9 cellular contexts compared by ENCODE assay signal in the genomic region with DNA sequence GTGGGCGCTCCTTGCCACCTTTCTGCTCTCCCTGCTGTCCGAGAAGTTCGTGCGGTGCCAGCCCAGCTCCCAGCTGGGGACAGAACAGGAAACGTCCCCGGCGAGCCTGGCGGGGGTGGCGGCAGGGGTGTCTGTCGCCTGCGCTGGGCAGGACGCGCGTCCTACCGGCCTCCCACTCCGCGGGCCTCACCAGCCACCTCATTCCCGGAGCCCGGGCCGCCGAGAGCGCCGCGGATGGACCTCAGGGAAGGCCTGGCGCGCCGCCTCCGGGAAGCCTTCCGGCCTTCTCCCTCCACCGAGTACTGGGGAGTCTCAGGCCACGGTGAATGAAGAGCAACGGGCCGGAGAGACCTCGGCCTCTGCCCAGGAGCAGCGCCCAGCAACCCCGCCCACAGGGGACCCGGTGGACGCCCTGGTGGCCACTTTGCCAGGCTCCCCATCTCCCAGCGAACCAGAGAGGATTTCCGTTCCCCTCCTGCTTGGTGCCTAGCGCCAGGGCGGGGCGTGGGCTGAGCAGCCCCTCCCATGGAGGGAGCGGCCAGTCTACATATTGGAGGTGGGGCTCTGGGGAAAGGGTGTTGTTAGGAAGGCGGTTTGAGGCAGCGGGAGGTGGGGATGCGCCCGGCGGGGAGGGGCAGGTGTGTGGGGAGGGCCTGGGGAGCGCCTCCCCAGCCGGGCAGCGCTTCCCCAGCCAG. TPM values are rescaled to one million over a fixed set of nuclear protein-coding genes. Genes with fewer than 3 reads are reported as not detected.
DNase-seq lines count a peak whose midpoint lies in the region; ATAC-seq and TF ChIP-seq lines count a peak whose summit lies in the region.
"Had no signal": no experiment of that assay in that cellular context is flagged by ENCODE, and none has a peak within 500 bp of the region (broad histone marks: within the 10 kb centered on the region; RNA-seq: fewer than 3 reads in every experiment).

No MANE protein-coding gene starts in this region.

- no peaks in the 10 kb centered on the region for H4K20me1 ChIP-seq in OCI-LY3 (ENCODE audit: insufficient read depth, low read length)

- no peaks in the 10 kb centered on the region for H3K9me3 ChIP-seq in OCI-LY3 (ENCODE audit: insufficient read depth, low read length)
- H3K9me3 ChIP-seq in esophagus squamous epithelium: no peaks in the 10 kb centered on the region
- H3K9me3 ChIP-seq: SJCRH30 had no signal

- H3K27ac ChIP-seq in C4-2B (peak overlapping the region; percentile 92), OCI-LY3 (ENCODE audit: low read length) (peak overlapping the region; percentile 99), esophagus squamous epithelium (peak overlapping the region; percentile 89 to 98 (median 97))
- H3K27ac ChIP-seq: SJCRH30 had no signal

- H3K4me3 ChIP-seq in OCI-LY3 (ENCODE audit: low read length) (peak overlapping the region; percentile 80), esophagus squamous epithelium (peak overlapping the region; percentile 36 to 78 (median 57))
- H3K4me3 ChIP-seq: SJCRH30 had no signal

- H2AFZ ChIP-seq in OCI-LY3 (ENCODE audit: low read depth, low read length): no peak overlapping the region

- H3K4me3 Mint-ChIP-seq in activated T-cell treated with anti-CD3 and anti-CD28 coated beads, Interleukin-2, amount 50 U/mL, for 72 hours: peak overlapping the region; percentile 94
- H3K4me3 Mint-ChIP-seq in naive B cell: peak overlapping the region; percentile 83 to 97 (median 92)

- peak; percentile 28 for ATAC-seq in GM19372 (IDR thresholded peaks at IDR 0.05; ENCODE audit: low read depth, unreplicated experiment)
- peak; percentile 21 for ATAC-seq in HG03565 (IDR thresholded peaks at IDR 0.05; ENCODE audit: unreplicated experiment)
- ATAC-seq in activated T-cell treated with anti-CD3 and anti-CD28 coated beads, Interleukin-2, amount 50 U/mL, for 72 hours (replicated peaks in 1 of 2): peak; percentile 56 to 61
- ATAC-seq in naive B cell (ENCODE audit: low read depth in 2 of 2): peak; percentile 33 to 35

- TF ChIP-seq POLR2A in esophagus squamous epithelium (IDR thresholded peaks at IDR 0.05): peak in 1 of 4 donors; percentile 71

- no peaks in the 10 kb centered on the region for H3K27me3 ChIP-seq in OCI-LY3 (ENCODE audit: low read depth, low read length)
- peaks cover 0 to 11% (median 0%) of the 10 kb centered on the region in 4 donors for H3K27me3 ChIP-seq in esophagus squamous epithelium

- peak overlapping the region; percentile 98 for H3K9ac ChIP-seq in OCI-LY3 (ENCODE audit: low read length)

- H3K27me3 Mint-ChIP-seq in activated T-cell treated with anti-CD3 and anti-CD28 coated beads, Interleukin-2, amount 50 U/mL, for 72 hours (ENCODE audit: low read depth): no peaks in the 10 kb centered on the region
- peaks cover 0 to 5% (median 0%) of the 10 kb centered on the region in 3 donors for H3K27me3 Mint-ChIP-seq in naive B cell

- H3K9me3 Mint-ChIP-seq in activated T-cell treated with anti-CD3 and anti-CD28 coated beads, Interleukin-2, amount 50 U/mL, for 72 hours: no peaks in the 10 kb centered on the region
- H3K9me3 Mint-ChIP-seq in naive B cell: no peaks in the 10 kb centered on the region

- peaks cover 40% of the 10 kb centered on the region for H3K4me1 ChIP-seq in OCI-LY3 (ENCODE audit: low read length)
- H3K4me1 ChIP-seq in esophagus squamous epithelium: peaks cover 54 to 83% (median 54%) of the 10 kb centered on the region in 3 donors

- H3K4me2 ChIP-seq in OCI-LY3 (ENCODE audit: low read length): peak overlapping the region; percentile 89

- peaks cover 18% of the 10 kb centered on the region for H3K4me1 Mint-ChIP-seq in activated T-cell treated with anti-CD3 and anti-CD28 coated beads, Interleukin-2, amount 50 U/mL, for 72 hours (ENCODE audit: low read depth)
- H3K4me1 Mint-ChIP-seq in naive B cell: peaks cover 15 to 39% (median 29%) of the 10 kb centered on the region in 3 donors

- 0% methylated on average over 8 of the region's 52 CpGs; no CpG with 5 or more reads in 1 of the 2 donors for whole genome bisulfite sequencing in esophagus squamous epithelium, 2 donors

- DNase-seq in activated T-cell treated with anti-CD3 and anti-CD28 coated beads, Interleukin-2, amount 50 U/mL, for 72 hours: peak; percentile 87 to 89
- DNase-seq in esophagus squamous epithelium (lab: John Stamatoyannopoulos, UW): peak; percentile 68
- peak; percentile 73 for DNase-seq in naive B cell
- DNase-seq in stimulated activated naive CD4-positive, alpha-beta T cell (lab: John Stamatoyannopoulos, UW): peak; percentile 78 to 85 (median 82)

- TF ChIP-seq CTCF in C4-2B (conservative IDR thresholded peaks at IDR 0.05) (no peak), OCI-LY3 (IDR thresholded peaks at IDR 0.05; ENCODE audit: low read depth, low read length) (no peak), esophagus squamous epithelium (IDR thresholded peaks at IDR 0.05) (peak in 3 of 6 experiments; percentile 12 to 18 (median 14))

- peak overlapping the region; percentile 39 for H3K27ac Mint-ChIP-seq in activated T-cell treated with anti-CD3 and anti-CD28 coated beads, Interleukin-2, amount 50 U/mL, for 72 hours
- H3K27ac Mint-ChIP-seq in naive B cell: peak overlapping the region; percentile 95 to 99 (median 98)

- H3K79me2 ChIP-seq in OCI-LY3 (ENCODE audit: low read length): no peaks in the 10 kb centered on the region

- H3K36me3 ChIP-seq in OCI-LY3 (replicated peaks; ENCODE audit: low read depth, low read length): no peaks in the 10 kb centered on the region
- no peaks in the 10 kb centered on the region for H3K36me3 ChIP-seq in esophagus squamous epithelium
- H3K36me3 ChIP-seq: SJCRH30 had no signal

- H3K36me3 Mint-ChIP-seq in activated T-cell treated with anti-CD3 and anti-CD28 coated beads, Interleukin-2, amount 50 U/mL, for 72 hours (ENCODE audit: insufficient read depth in 2 of 2): peaks cover 0 to 4% of the 10 kb centered on the region in 2 donors
- H3K36me3 Mint-ChIP-seq in naive B cell: no peaks in the 10 kb centered on the region

- intact Hi-C loops in esophagus squamous epithelium (cut with DNase I): loop anchor here (5.0 to 10.0 kb wide), 2 partner anchors 134 to 352 kb away; partner anchors contain the start of genes FAAP20 and PEX10

RNA-seq across cellular contexts. Expression of gene TNFRSF14, which starts 9.5 kb away (rescaled TPM):
- 100 to 1,000 TPM; 141 to 175 TPM for total RNA-seq in activated T-cell treated with anti-CD3 and anti-CD28 coated beads, Interleukin-2, amount 50 U/mL, for 72 hours
- 10 to 100 TPM; 13.8 to 39.5 (median 19.6) TPM for total RNA-seq in esophagus squamous epithelium
- polyA plus RNA-seq in naive B cell (ENCODE audit: low read depth in 6 of 6): 10 to 100 TPM; 40.7 to 75.6 (median 50.4) TPM
- total RNA-seq: SJCRH30 had no signal

RNA-seq across cellular contexts. Expression of gene HES5, which starts 16.6 kb away (rescaled TPM):
- total RNA-seq in activated T-cell treated with anti-CD3 and anti-CD28 coated beads, Interleukin-2, amount 50 U/mL, for 72 hours: under 1 TPM in 1 of 2 donors, not detected in 1; 0.49 TPM
- total RNA-seq in esophagus squamous epithelium: under 1 TPM in 3 of 4 donors, not detected in 1; 0.35 to 0.76 (median 0.70) TPM
- polyA plus RNA-seq in naive B cell (ENCODE audit: low read depth in 6 of 6): not detected
- total RNA-seq: SJCRH30 had no signal

RNA-seq across cellular contexts. Expression of gene PANK4, which starts 20.3 kb away (rescaled TPM):
- 10 to 100 TPM; 44.6 to 49.7 TPM for total RNA-seq in activated T-cell treated with anti-CD3 and anti-CD28 coated beads, Interleukin-2, amount 50 U/mL, for 72 hours
- total RNA-seq in esophagus squamous epithelium: 10 to 100 TPM; 11.8 to 29.1 (median 17.0) TPM
- polyA plus RNA-seq in naive B cell (ENCODE audit: low read depth in 6 of 6): 10 to 100 TPM in 3 of 6 donors, 1 to 10 TPM in 3; 8.6 to 22.2 (median 9.9) TPM

RNA-seq across cellular contexts. Expression of gene PRXL2B, which starts 39.9 kb away (rescaled TPM):
- total RNA-seq in activated T-cell treated with anti-CD3 and anti-CD28 coated beads, Interleukin-2, amount 50 U/mL, for 72 hours: 10 to 100 TPM; 34.8 to 39.2 TPM
- 10 to 100 TPM in 3 of 4 donors, 1 to 10 TPM in 1; 8.2 to 33.9 (median 11.3) TPM for total RNA-seq in esophagus squamous epithelium
- 10 to 100 TPM; 11.6 to 18.6 (median 13.7) TPM for polyA plus RNA-seq in naive B cell (ENCODE audit: low read depth in 6 of 6)

Comparison
In these comparisons a context has a peak if more than half of its experiments do, and no peak if none do; other contexts are left out.
1. Peak in every context shown above with its lines: DNase-seq, ATAC-seq, H3K4me3 ChIP-seq and H3K27ac ChIP-seq.